In the genomic region with DNA sequence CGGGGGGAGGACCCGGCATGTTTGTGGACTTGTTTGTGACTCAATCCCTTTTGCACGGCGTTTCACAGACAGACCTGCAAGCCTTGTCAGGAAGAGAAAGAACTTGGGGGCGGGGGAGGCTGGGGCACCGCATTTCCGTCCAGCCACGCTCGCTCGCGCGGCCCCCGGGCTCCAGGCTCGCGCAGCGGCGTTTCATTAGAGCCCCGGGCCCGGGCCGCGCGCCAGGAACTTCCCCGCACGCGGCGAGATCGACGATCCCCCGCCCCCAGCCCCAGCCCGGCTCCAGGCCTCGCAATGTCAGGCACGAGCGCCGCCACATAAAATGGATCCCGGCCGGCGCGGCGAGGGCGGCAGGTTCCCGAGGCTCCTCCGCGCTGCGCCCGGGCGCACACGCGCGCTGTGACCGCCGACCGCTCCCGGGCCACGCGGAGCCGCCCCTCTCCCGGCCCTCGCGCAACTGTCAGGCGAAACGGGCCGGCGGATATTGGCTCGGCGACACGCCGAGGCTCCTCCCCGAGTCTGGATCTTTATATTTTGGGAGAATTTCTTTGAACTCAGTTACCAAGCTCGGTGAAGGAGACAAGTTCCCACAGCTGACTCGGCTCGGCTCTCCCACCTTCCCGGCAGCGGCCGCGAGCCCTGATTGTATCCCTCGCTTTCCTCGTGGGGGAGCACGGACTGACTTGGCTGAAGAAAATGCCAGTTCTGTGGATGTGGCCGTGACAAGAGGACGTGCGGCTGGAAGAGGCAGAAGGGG, we compare ENCODE assay signal across 8 cellular contexts. TPM values are rescaled to one million over a fixed set of nuclear protein-coding genes. Genes with fewer than 3 reads are reported as not detected.
A peak's percentile ranks its signal among the peaks of the same experiment; 100 is the strongest.
DNase-seq lines count a peak whose midpoint lies in the region; ATAC-seq and TF ChIP-seq lines count a peak whose summit lies in the region.

KIF26B (plus strand) TSS at position 557 of the 757 bp plus-strand sequence. CDS start 440 bp downstream, outside the sequence.

- no peaks in the 10 kb centered on the region for H3K9me3 ChIP-seq in osteoblast (ENCODE audit: low read depth, low read length)

- no peaks in the 10 kb centered on the region for H4K20me1 ChIP-seq in osteoblast (ENCODE audit: insufficient read depth, low read length)

- H3K27ac ChIP-seq in osteoblast (ENCODE audit: low read depth, low read length), result peak within 1 kb of the TSS; percentile 19

- peaks cover 17% of the 10 kb centered on the region for H3K4me1 Mint-ChIP-seq in activated T-helper 2 cell treated with anti-CD3 and anti-CD28 coated beads, Interferon-gamma antibody, Interleukin-2, Interleukin-4, amounts not matched to agents 10 μg/mL and 5 μg/mL and 100 μg/mL, durations not matched to agents 14 hours and 24 hours and 36 hours (ENCODE audit: low read depth)

- no peak for TF ChIP-seq CTCF in osteoblast (IDR thresholded peaks at IDR 0.05; ENCODE audit: extremely low read depth, low read depth, low read length)

- no peak within 1 kb of the TSS for H3K27ac Mint-ChIP-seq in activated T-helper 2 cell treated with anti-CD3 and anti-CD28 coated beads, Interferon-gamma antibody, Interleukin-2, Interleukin-4, amounts not matched to agents 10 μg/mL and 5 μg/mL and 100 μg/mL, durations not matched to agents 14 hours and 24 hours and 36 hours

- H2AFZ ChIP-seq in osteoblast (ENCODE audit: low read length), result peak within 1 kb of the TSS; percentile 85

- peak within 1 kb of the TSS; percentile 98 for H3K4me2 ChIP-seq in osteoblast (ENCODE audit: insufficient read depth, low read length)

- no peaks in the 10 kb centered on the region for H3K9me3 Mint-ChIP-seq in activated T-helper 2 cell treated with anti-CD3 and anti-CD28 coated beads, Interferon-gamma antibody, Interleukin-2, Interleukin-4, amounts not matched to agents 10 μg/mL and 5 μg/mL and 100 μg/mL, durations not matched to agents 14 hours and 24 hours and 36 hours

- no peaks in the 10 kb centered on the region for H3K79me2 ChIP-seq in osteoblast (ENCODE audit: insufficient read depth, low read length)

- H3K4me3 Mint-ChIP-seq in activated T-helper 2 cell treated with anti-CD3 and anti-CD28 coated beads, Interferon-gamma antibody, Interleukin-2, Interleukin-4, amounts not matched to agents 10 μg/mL and 5 μg/mL and 100 μg/mL, durations not matched to agents 14 hours and 24 hours and 36 hours (ENCODE audit: low read depth), result peak within 1 kb of the TSS; percentile 71

- H3K27me3 Mint-ChIP-seq in activated T-helper 2 cell treated with anti-CD3 and anti-CD28 coated beads, Interferon-gamma antibody, Interleukin-2, Interleukin-4, amounts not matched to agents 10 μg/mL and 5 μg/mL and 100 μg/mL, durations not matched to agents 14 hours and 24 hours and 36 hours (ENCODE audit: low read depth), result peaks cover 66% of the 10 kb centered on the region

- no peaks in the 10 kb centered on the region for H3K36me3 ChIP-seq in osteoblast (ENCODE audit: insufficient read depth, low read length)

- ATAC-seq in HG02852 (IDR thresholded peaks at IDR 0.05; ENCODE audit: unreplicated experiment), result no peak

- peak; percentile 68 for DNase-seq in activated effector memory CD4-positive, alpha-beta T cell treated with anti-CD3 and anti-CD28 coated beads, Interleukin-2, amount 50 U/mL, for 16 hours
- DNase-seq in activated effector memory CD4-positive, alpha-beta T cell treated with Interleukin-2 at 50 U/mL for 16 hours, result no peak
- DNase-seq in NCI-H2227 treated with DMSO at 0.1 percent for 48 hours (lab: John Stamatoyannopoulos, UW) (peak; percentile 65), germinal center (ENCODE audit: low spot score) (peak; percentile 30), osteoblast (ENCODE audit: insufficient read length, low spot score, missing footprints) (peak; percentile 95), medulla oblongata (ENCODE audit: extremely low spot score) (no peak)
- peak; percentile 18 for DNase-seq in activated T-helper 2 cell treated with anti-CD3 and anti-CD28 coated beads, Interferon-gamma antibody, Interleukin-2, Interleukin-4, amounts not matched to agents 10 μg/mL and 5 μg/mL and 100 μg/mL, durations not matched to agents 14 hours and 24 hours and 36 hours (ENCODE audit: low spot score)

- peaks cover 31% of the 10 kb centered on the region for H3K4me1 ChIP-seq in osteoblast (ENCODE audit: insufficient read depth, low read length)

- peaks cover 35% of the 10 kb centered on the region for H3K27me3 ChIP-seq in osteoblast (ENCODE audit: insufficient read depth, low read length)

- H3K4me3 ChIP-seq in osteoblast (ENCODE audit: insufficient read depth, low read length), result peak within 1 kb of the TSS; percentile 79

- intact Hi-C loops in activated T-helper 2 cell treated with anti-CD3 and anti-CD28 coated beads, Interferon-gamma antibody, Interleukin-2, Interleukin-4, amounts not matched to agents 10 μg/mL and 5 μg/mL and 100 μg/mL, durations not matched to agents 14 hours and 24 hours and 36 hours (cut with micrococcal nuclease), result loop anchor here (2.0 to 10.0 kb wide), 3 partner anchors 226 to 1550 kb away; no protein-coding TSS in a partner anchor

- H3K36me3 Mint-ChIP-seq in activated T-helper 2 cell treated with anti-CD3 and anti-CD28 coated beads, Interferon-gamma antibody, Interleukin-2, Interleukin-4, amounts not matched to agents 10 μg/mL and 5 μg/mL and 100 μg/mL, durations not matched to agents 14 hours and 24 hours and 36 hours (ENCODE audit: low read depth), result no peaks in the 10 kb centered on the region

RNA-seq across cellular contexts. Expression of gene KIF26B, which starts in this region (rescaled TPM):
- 0.28 and 0.37 TPM in 2 replicates for total RNA-seq in activated T-helper 2 cell treated with anti-CD3 and anti-CD28 coated beads, Interferon-gamma antibody, Interleukin-2, Interleukin-4, amounts not matched to agents 10 μg/mL and 5 μg/mL and 100 μg/mL, durations not matched to agents 14 hours and 24 hours and 36 hours
- 22.1 and 28.6 TPM in 2 replicates for total RNA-seq in osteoblast

Comparison
In these comparisons a context has a peak if more than half of its experiments do, and no peak if none do; other contexts are left out.
1. RNA of gene KIF26B (total RNA-seq): 22.1 to 28.6 TPM in osteoblast; 0.28 to 0.37 TPM in activated T-helper 2 cell treated with anti-CD3 and anti-CD28 coated beads, Interferon-gamma antibody, Interleukin-2, Interleukin-4, amounts not matched to agents 10 μg/mL and 5 μg/mL and 100 μg/mL, durations not matched to agents 14 hours and 24 hours and 36 hours; every median in the first group is over 10 times any median in the second.
2. DNase-seq: peak in activated effector memory CD4-positive, alpha-beta T cell treated with anti-CD3 and anti-CD28 coated beads, Interleukin-2, amount 50 U/mL, for 16 hours (single experiment), NCI-H2227 treated with DMSO at 0.1 percent for 48 hours (single experiment), germinal center (single experiment) and osteoblast (single experiment); none in activated effector memory CD4-positive, alpha-beta T cell treated with Interleukin-2 at 50 U/mL for 16 hours (single experiment) and medulla oblongata (single experiment).
3. Peak in DNase-seq in activated T-helper 2 cell treated with anti-CD3 and anti-CD28 coated beads, Interferon-gamma antibody, Interleukin-2, Interleukin-4, amounts not matched to agents 10 μg/mL and 5 μg/mL and 100 μg/mL, durations not matched to agents 14 hours and 24 hours and 36 hours; RNA of the gene not detected or under 1 TPM.